12 cellular contexts compared by ENCODE assay signal in genomic region chr2:42369551-42370229, GRCh38. TPM values are rescaled to one million over a fixed set of nuclear protein-coding genes. Genes with fewer than 3 reads are reported as not detected.
A peak's percentile ranks its signal among the peaks of the same experiment; 100 is the strongest.
DNase-seq lines count a peak whose midpoint lies in the region; ATAC-seq, FAIRE-seq and TF ChIP-seq lines count a peak whose summit lies in the region.
"Had no signal": no experiment of that assay in that cellular context is flagged by ENCODE, and none has a peak within 500 bp of the region (broad histone marks: within the 10 kb centered on the region; RNA-seq: fewer than 3 reads in every experiment).

No MANE protein-coding gene starts in this region.

- H3K9ac ChIP-seq in HepG2 (ENCODE audit: insufficient read depth, low read depth, low read length), result no peak overlapping the region

- peaks cover 38% of the 10 kb centered on the region for H3K4me1 ChIP-seq in HepG2 (ENCODE audit: insufficient read depth, low read length)
- no peaks in the 10 kb centered on the region for H3K4me1 ChIP-seq in right lobe of liver
- peaks cover 0 to 4% of the 10 kb centered on the region in 2 donors for H3K4me1 ChIP-seq in left lung
- peaks cover 51% of the 10 kb centered on the region for H3K4me1 ChIP-seq in suprapubic skin

- POLR2A ChIA-PET in HepG2 (lab: Yijun Ruan, JAX), result no interaction called here

- DNase-seq in HepG2 (ENCODE audit: low spot score) (no peak), right lobe of liver (no peak), SK-N-DZ (ENCODE audit: low spot score) (peak; percentile 82), left lung (no peak), T-helper 2 cell (no peak), SW480 (ENCODE audit: low spot score) (no peak), suprapubic skin (ENCODE audit: low spot score in 2 of 2) (no peak)
- DNase-seq: activated effector memory CD4-positive, alpha-beta T cell treated with Interleukin-2 at 50 U/mL for 16 hours; MV-4-11 had no signal

- no peak overlapping the region for H3K4me3 ChIP-seq in HepG2 (replicated peaks in 1 of 3; ENCODE audit: insufficient read depth in 1 of 3, low read depth in 2 of 3, low read length in 3 of 3)
- no peak overlapping the region for H3K4me3 ChIP-seq in right lobe of liver
- no peak overlapping the region for H3K4me3 ChIP-seq in left lung
- no peak overlapping the region for H3K4me3 ChIP-seq in suprapubic skin

- CTCF ChIA-PET in HepG2 (lab: Yijun Ruan, JAX; ENCODE audit: low intra/inter-chr PET ratio, low total read pairs), result no interaction called here

- ATAC-seq in HepG2 (no peak), right lobe of liver (no peak), left lung (peak; percentile 34), GM21529 (IDR thresholded peaks at IDR 0.05; ENCODE audit: unreplicated experiment) (no peak)

- H3K9me3 ChIP-seq in HepG2 (ENCODE audit: low read length) (no peaks in the 10 kb centered on the region), right lobe of liver (no peaks in the 10 kb centered on the region), left lung (no peaks in the 10 kb centered on the region), suprapubic skin (no peaks in the 10 kb centered on the region)

- no TSS peak for BruUV-seq in HepG2 (replicated peaks; lab: Mats Ljungman, UMichigan)

- H3K36me3 ChIP-seq in HepG2 (replicated peaks in 1 of 2; ENCODE audit: control insufficient read depth in 1 of 2, insufficient read depth in 2 of 2, low read length in 2 of 2) (no peaks in the 10 kb centered on the region), right lobe of liver (no peaks in the 10 kb centered on the region), left lung (no peaks in the 10 kb centered on the region), suprapubic skin (no peaks in the 10 kb centered on the region)

- no peak overlapping the region for H2AFZ ChIP-seq in HepG2 (ENCODE audit: low read length)

- TF ChIP-seq CTCF in HepG2 (CRISPR knock-in tag; IDR thresholded peaks at IDR 0.05) (no peak), right lobe of liver (IDR thresholded peaks at IDR 0.05) (no peak), left lung (IDR thresholded peaks at IDR 0.05) (no peak), suprapubic skin (IDR thresholded peaks at IDR 0.05) (no peak)

- TF ChIP-seq RAD21 in HepG2 (CRISPR knock-in tag; IDR thresholded peaks at IDR 0.05), result no peak

- H3K27me3 ChIP-seq in HepG2 (ENCODE audit: control insufficient read depth in 1 of 2, insufficient read depth in 2 of 2, low read length in 2 of 2), result no peaks in the 10 kb centered on the region
- no peaks in the 10 kb centered on the region for H3K27me3 ChIP-seq in right lobe of liver
- no peaks in the 10 kb centered on the region for H3K27me3 ChIP-seq in left lung
- H3K27me3 ChIP-seq in suprapubic skin, result no peaks in the 10 kb centered on the region

- TF ChIP-seq POLR2A in HepG2 (IDR thresholded peaks at IDR 0.05; ENCODE audit: insufficient read depth in 1 of 2, low read depth in 2 of 2, low read length in 2 of 2), result no peak
- TF ChIP-seq POLR2A in right lobe of liver (IDR thresholded peaks at IDR 0.05), result no peak
- TF ChIP-seq POLR2A in suprapubic skin (IDR thresholded peaks at IDR 0.05), result no peak

- no peak overlapping the region for H3K4me2 ChIP-seq in HepG2 (ENCODE audit: low read depth, low read length)

- in situ Hi-C loops in HepG2 (cut with HindIII; ENCODE audit: extremely low pct_ligation_motif_present, low pct_unique_long_range_greater_than_20kb), result loop anchor here (25.0 kb wide), 1 partner anchor 507 kb away; no protein-coding TSS in a partner anchor

- no peak for FAIRE-seq in HepG2 (lab: Jason Lieb, UNC)
- FAIRE-seq: astrocyte, TTC549 had no signal

- no peaks in the 10 kb centered on the region for H4K20me1 ChIP-seq in HepG2 (ENCODE audit: insufficient read depth, low read length)

- WGBS in HepG2 (ENCODE audit: low lambda C conversion rate), result 83% methylated on average over 5 of the region's 5 CpGs
- WGBS in right lobe of liver (ENCODE audit: insufficient coverage, low coverage, low lambda C conversion rate, missing lambda C conversion rate), result 96% methylated on average over 5 of the region's 5 CpGs
- 86% methylated on average over 5 of the region's 5 CpGs for WGBS in suprapubic skin

- no peak for TF ChIP-seq EP300 in HepG2 (IDR thresholded peaks at IDR 0.05; ENCODE audit: low read depth in 2 of 2, low read length in 2 of 2)
- no peak for TF ChIP-seq EP300 in HepG2 (CRISPR knock-in tag; IDR thresholded peaks at IDR 0.05; ENCODE audit: borderline replicate concordance)
- no peak for TF ChIP-seq EP300 in suprapubic skin (IDR thresholded peaks at IDR 0.05)

- H3K79me2 ChIP-seq in HepG2 (ENCODE audit: insufficient read depth, low read length), result no peaks in the 10 kb centered on the region

- intact Hi-C loops in HepG2 (cut with micrococcal nuclease; ENCODE audit: unreplicated experiment) (no loop called here), right lobe of liver (cut with DNase I) (no loop called here), left lung (cut with DNase I) (loop anchor here in 1 of 2 donors (10.0 kb wide), 1 partner anchor 265 kb away; no protein-coding TSS in a partner anchor)

- H3K27ac ChIP-seq in HepG2 (ENCODE audit: extremely low read length, insufficient read depth, low read length), result no peak overlapping the region
- H3K27ac ChIP-seq in right lobe of liver, result no peak overlapping the region
- peak overlapping the region in 1 of 2 donors; percentile 0 for H3K27ac ChIP-seq in left lung
- no peak overlapping the region for H3K27ac ChIP-seq in suprapubic skin

TF ChIP-seq in HepG2, 621 proteins besides CTCF, POLR2A, EP300 and RAD21:
- TF ChIP-seq ATF7 (IDR thresholded peaks at IDR 0.05), result peak; percentile 24; the same call in 1 of the 2 replicates
- TF ChIP-seq ATF7 (CRISPR knock-in tag; IDR thresholded peaks at IDR 0.05), result no peak
- peak; percentile 60 for TF ChIP-seq CREB1 (IDR thresholded peaks at IDR 0.05)
- TF ChIP-seq CREB1 (CRISPR knock-in tag; IDR thresholded peaks at IDR 0.05), result no peak
- no peak for TF ChIP-seq IRF1 (CRISPR knock-in tag; IDR thresholded peaks at IDR 0.05; ENCODE audit: low read depth)

RNA-seq across cellular contexts. Expression of gene COX7A2L, which starts 8.7 kb away (rescaled TPM):
- total RNA-seq in HepG2 (2016; rRNA removed; fragmentation: Illumina TruSeq; extraction: Trizol) (201 and 272 TPM in 2 replicates), right lobe of liver (10 to 100 TPM; 37.5 to 97.0 (median 57.6) TPM), left lung (10 to 100 TPM; 80.0 to 81.2 TPM), suprapubic skin (100 to 1,000 TPM in 2 of 4 donors, 10 to 100 TPM in 2; 69.3 to 112 (median 99.0) TPM)
- 111 and 117 TPM in 2 replicates for total RNA-seq in HepG2 (2016; cell fraction: cytosol; rRNA removed; fragmentation: Illumina TruSeq; extraction: Trizol; ENCODE audit: low read depth)
- total RNA-seq in HepG2 (2016; cell fraction: insoluble cytoplasmic fraction; rRNA removed; fragmentation: Illumina TruSeq; extraction: Trizol), result 197 and 297 TPM in 2 replicates
- 232 and 238 TPM in 2 replicates for total RNA-seq in HepG2 (2016; cell fraction: membrane; rRNA removed; fragmentation: Illumina TruSeq; extraction: Trizol)
- total RNA-seq in HepG2 (2016; cell fraction: nucleus; rRNA removed; fragmentation: Illumina TruSeq; extraction: Trizol), result 71.7 and 82.5 TPM in 2 replicates
- polyA plus RNA-seq in HepG2 (2011; rRNA removed), result 122 and 155 TPM in 2 replicates
- 137 and 167 TPM in 2 replicates for polyA plus RNA-seq in HepG2 (2011; cell fraction: cytosol; rRNA removed)
- 30.5 and 38.2 TPM in 2 replicates for polyA plus RNA-seq in HepG2 (2011; cell fraction: nucleus; rRNA removed)
- polyA plus RNA-seq in HepG2 (2012), result 187 and 191 TPM in 2 replicates
- polyA plus RNA-seq in HepG2 (2016; cell fraction: cytosol; fragmentation: Illumina TruSeq; extraction: Trizol; ENCODE audit: low read depth), result 119 TPM in 2 replicates
- 279 and 314 TPM in 2 replicates for polyA plus RNA-seq in HepG2 (2016; cell fraction: insoluble cytoplasmic fraction; fragmentation: Illumina TruSeq; extraction: Trizol; ENCODE audit: low read depth)
- polyA plus RNA-seq in HepG2 (2016; cell fraction: membrane; fragmentation: Illumina TruSeq; extraction: Trizol; ENCODE audit: low read depth), result 211 and 215 TPM in 2 replicates
- polyA plus RNA-seq in HepG2 (2016; cell fraction: nucleus; fragmentation: Illumina TruSeq; extraction: Trizol; ENCODE audit: insufficient read depth, low read depth), result 118 and 123 TPM in 2 replicates
- polyA minus RNA-seq in HepG2 (2011; rRNA and poly(A)+ RNA removed; ENCODE audit: low replicate concordance), result 66.1 and 73.1 TPM in 2 replicates
- polyA minus RNA-seq in HepG2 (2011; cell fraction: cytosol; rRNA and poly(A)+ RNA removed), result 41.1 and 44.7 TPM in 2 replicates
- 22.7 and 28.1 TPM in 2 replicates for polyA minus RNA-seq in HepG2 (2011; cell fraction: nucleus; rRNA and poly(A)+ RNA removed)
- 209 and 225 TPM in 2 replicates for polyA plus RNA-seq in SK-N-DZ (2014; cell fraction: cytosol; rRNA removed)
- 111 and 136 TPM in 2 replicates for polyA plus RNA-seq in SK-N-DZ (2014; cell fraction: nucleus; rRNA removed)
